21 cellular contexts compared by ENCODE assay signal in the genomic region with DNA sequence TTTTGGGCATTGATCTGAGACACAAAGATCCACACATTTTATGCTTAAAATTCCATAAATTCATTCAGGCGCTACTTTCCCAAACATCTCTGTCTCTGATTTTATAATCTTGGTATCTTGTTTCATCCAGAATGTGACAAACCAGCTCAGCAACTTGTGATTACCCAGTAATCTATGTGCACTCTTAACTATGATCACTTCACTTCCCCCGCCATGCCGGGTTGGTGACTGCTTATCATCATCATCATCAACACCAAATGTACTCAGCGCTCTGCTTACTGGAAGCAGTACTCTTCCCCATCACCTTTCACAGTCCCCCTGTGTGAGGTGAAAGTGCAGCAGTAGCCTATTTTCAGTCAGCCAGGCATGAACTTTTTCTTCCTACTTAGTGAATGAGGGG. TPM values are rescaled to one million over a fixed set of nuclear protein-coding genes. Genes with fewer than 3 reads are reported as not detected.
"Had no signal": no experiment of that assay in that cellular context is flagged by ENCODE, and none has a peak within 500 bp of the region (broad histone marks: within the 10 kb centered on the region; RNA-seq: fewer than 3 reads in every experiment).

No MANE protein-coding gene starts in this region.

- ATAC-seq: gastrocnemius medialis, heart left ventricle, left cardiac atrium, sciatic nerve had no signal

- FAIRE-seq: urothelium cell line had no signal

- H3K27ac ChIP-seq: adrenal gland, cardiac muscle cell, dorsolateral prefrontal cortex, gastrocnemius medialis, heart left ventricle, lower lobe of right lung, tibial artery had no signal

- DNase-seq: activated CD4-positive, alpha-beta T cell treated with anti-CD3 and anti-CD28 coated beads, Interleukin-2, amount 10 ng/mL, durations not matched to agents 24 days and 14 days; activated CD8-positive, alpha-beta memory T cell treated with anti-CD3 and anti-CD28 coated beads for 24 hours; activated naive CD4-positive, alpha-beta T cell treated with anti-CD3 and anti-CD28 coated beads for 36 hours; adrenal gland; dorsolateral prefrontal cortex; endodermal cell; erythroblast; gastrocnemius medialis; heart left ventricle; left cardiac atrium; lower lobe of right lung; spleen; T-helper 17 cell; tibial artery had no signal

- H3K27me3 ChIP-seq: adrenal gland, cardiac muscle cell, dorsolateral prefrontal cortex, gastrocnemius medialis, heart left ventricle, spleen, tibial artery had no signal

- H3K27ac Mint-ChIP-seq: activated CD4-positive, alpha-beta T cell treated with anti-CD3 and anti-CD28 coated beads, Interleukin-2, amount 10 ng/mL, durations not matched to agents 24 days and 14 days; activated naive CD4-positive, alpha-beta T cell treated with anti-CD3 and anti-CD28 coated beads for 36 hours; activated T-helper 17 cell treated with anti-CD3 and anti-CD28 coated beads, Interleukin-2, amount 50 U/mL, for 72 hours; endodermal cell; mesothelial cell of epicardium; T-helper 17 cell had no signal

- H3K4me1 Mint-ChIP-seq: activated T-helper 17 cell treated with anti-CD3 and anti-CD28 coated beads, Interleukin-2, amount 50 U/mL, for 72 hours; neural crest cell had no signal

- H3K36me3 ChIP-seq: adrenal gland, cardiac muscle cell, gastrocnemius medialis, heart left ventricle, lower lobe of right lung, spleen, tibial artery had no signal

- H3K4me3 ChIP-seq: adrenal gland, cardiac muscle cell, dorsolateral prefrontal cortex, gastrocnemius medialis, heart left ventricle, lower lobe of right lung, spleen, tibial artery had no signal

- H3K9me3 ChIP-seq: adrenal gland, gastrocnemius medialis, heart left ventricle, lower lobe of right lung, spleen, tibial artery had no signal

- H3K4me1 ChIP-seq: adrenal gland, gastrocnemius medialis, lower lobe of right lung, tibial artery had no signal

- H3K27me3 Mint-ChIP-seq: activated T-helper 17 cell treated with anti-CD3 and anti-CD28 coated beads, Interleukin-2, amount 50 U/mL, for 72 hours had no signal

- H3K4me3 Mint-ChIP-seq: activated CD4-positive, alpha-beta T cell treated with anti-CD3 and anti-CD28 coated beads, Interleukin-2, amount 10 ng/mL, durations not matched to agents 24 days and 14 days; activated naive CD4-positive, alpha-beta T cell treated with anti-CD3 and anti-CD28 coated beads for 36 hours; activated T-helper 17 cell treated with anti-CD3 and anti-CD28 coated beads, Interleukin-2, amount 50 U/mL, for 72 hours; endodermal cell; mesothelial cell of epicardium; neural crest cell; T-helper 17 cell had no signal

- H3K36me3 Mint-ChIP-seq: mesothelial cell of epicardium had no signal

- H3K9me3 Mint-ChIP-seq: activated naive CD4-positive, alpha-beta T cell treated with anti-CD3 and anti-CD28 coated beads for 36 hours; activated T-helper 17 cell treated with anti-CD3 and anti-CD28 coated beads, Interleukin-2, amount 50 U/mL, for 72 hours; mesothelial cell of epicardium; neural crest cell had no signal

RNA-seq across cellular contexts. Expression of a gene that starts 15.2 kb away (rescaled TPM):
- total RNA-seq: activated CD4-positive, alpha-beta T cell treated with anti-CD3 and anti-CD28 coated beads, Interleukin-2, amount 10 ng/mL, durations not matched to agents 24 days and 14 days; activated naive CD4-positive, alpha-beta T cell treated with anti-CD3 and anti-CD28 coated beads for 36 hours; activated T-helper 17 cell treated with anti-CD3 and anti-CD28 coated beads, Interleukin-2, amount 50 U/mL, for 72 hours; cardiac muscle cell; endodermal cell; gastrocnemius medialis; mesothelial cell of epicardium; neural crest cell; pulmonary artery endothelial cell; sciatic nerve; T-helper 17 cell had no signal
- polyA plus RNA-seq: adrenal gland, cardiac muscle cell, heart left ventricle had no signal
